Comparison of ENCODE assay signal across 18 cellular contexts in genomic region chr5:127830157-127830556, GRCh38.
"Had no signal": no experiment of that assay in that cellular context is flagged by ENCODE, and none has a peak within 500 bp of the region (broad histone marks: within the 10 kb centered on the region; RNA-seq: fewer than 3 reads in every experiment).

No MANE protein-coding gene starts in this region.

- H3K4me3 ChIP-seq: coronary artery, left lung, right atrium auricular region, suprapubic skin, transverse colon, uterus had no signal

- H3K4me1 Mint-ChIP-seq: activated CD4-positive, alpha-beta T cell treated with anti-CD3 and anti-CD28 coated beads, Interleukin-2, amount 10 ng/mL, durations not matched to agents 7 days and 5 days; stimulated activated naive CD8-positive, alpha-beta T cell treated with anti-CD3 and anti-CD28 coated beads, Interleukin-15, amount 100 ng/mL, for 72 hours had no signal

- ATAC-seq: activated T-cell treated with anti-CD3 and anti-CD28 coated beads, Interleukin-2, amount 50 U/mL, for 4 hours; left lung; stimulated activated naive CD8-positive, alpha-beta T cell treated with anti-CD3 and anti-CD28 coated beads, Interleukin-15, amount 100 ng/mL, for 72 hours had no signal

- H3K9me3 Mint-ChIP-seq: activated CD4-positive, alpha-beta T cell treated with anti-CD3 and anti-CD28 coated beads, Interleukin-2, amount 10 ng/mL, durations not matched to agents 7 days and 5 days; activated naive CD4-positive, alpha-beta T cell treated with anti-CD3 and anti-CD28 coated beads for 36 hours; activated T-cell treated with anti-CD3 and anti-CD28 coated beads, Interleukin-2, amount 50 U/mL, for 4 hours; stimulated activated naive CD8-positive, alpha-beta T cell treated with anti-CD3 and anti-CD28 coated beads, Interleukin-15, amount 100 ng/mL, for 72 hours; T-helper 1 cell treated with Interleukin-12 subunit alpha and Interleukin-12 subunit beta and Interleukin-4 antibody, amounts not matched to agents 30 μg/mL and 1 μg/mL, for 36 hours had no signal

- H3K27me3 Mint-ChIP-seq: progenitor cell of endocrine pancreas had no signal

- H3K4me1 ChIP-seq: left lung, right atrium auricular region, suprapubic skin, uterus had no signal

- H3K9me3 ChIP-seq: left lung, right atrium auricular region, suprapubic skin, transverse colon, uterus had no signal

- H3K27me3 ChIP-seq: left lung, right atrium auricular region, suprapubic skin, transverse colon, uterus had no signal

- H3K27ac Mint-ChIP-seq: activated CD4-positive, alpha-beta T cell treated with anti-CD3 and anti-CD28 coated beads, Interleukin-2, amount 10 ng/mL, durations not matched to agents 7 days and 5 days; activated naive CD4-positive, alpha-beta T cell treated with anti-CD3 and anti-CD28 coated beads for 36 hours; progenitor cell of endocrine pancreas; stimulated activated naive CD8-positive, alpha-beta T cell treated with anti-CD3 and anti-CD28 coated beads, Interleukin-15, amount 100 ng/mL, for 72 hours; T-helper 1 cell treated with Interleukin-12 subunit alpha and Interleukin-12 subunit beta and Interleukin-4 antibody, amounts not matched to agents 30 μg/mL and 1 μg/mL, for 36 hours had no signal

- DNase-seq: activated CD4-positive, alpha-beta T cell treated with anti-CD3 and anti-CD28 coated beads, Interleukin-2, amount 10 ng/mL, durations not matched to agents 7 days and 5 days; activated CD8-positive, alpha-beta memory T cell treated with anti-CD3 and anti-CD28 coated beads, Interleukin-2, amount 50 U/mL, for 4 hours; activated naive CD4-positive, alpha-beta T cell treated with anti-CD3 and anti-CD28 coated beads for 36 hours; activated T-cell treated with anti-CD3 and anti-CD28 coated beads, Interleukin-2, amount 50 U/mL, for 4 hours; erythroblast; hippocampal formation; kidney; left lung; midbrain; stimulated activated CD4-positive, alpha-beta T cell treated with anti-CD3 and anti-CD28 coated beads, Interleukin-2, amount 100 ng/mL, for 24 hours; stimulated activated naive CD8-positive, alpha-beta T cell treated with anti-CD3 and anti-CD28 coated beads, Interleukin-15, amount 100 ng/mL, for 72 hours; transverse colon; uterus had no signal

- H3K36me3 ChIP-seq: left lung, right atrium auricular region, suprapubic skin, transverse colon, uterus had no signal

- H3K27ac ChIP-seq: coronary artery, left lung, right atrium auricular region, suprapubic skin, transverse colon, uterus had no signal

- H3K4me3 Mint-ChIP-seq: activated CD4-positive, alpha-beta T cell treated with anti-CD3 and anti-CD28 coated beads, Interleukin-2, amount 10 ng/mL, durations not matched to agents 7 days and 5 days; activated naive CD4-positive, alpha-beta T cell treated with anti-CD3 and anti-CD28 coated beads for 36 hours; activated T-cell treated with anti-CD3 and anti-CD28 coated beads, Interleukin-2, amount 50 U/mL, for 4 hours; stimulated activated naive CD8-positive, alpha-beta T cell treated with anti-CD3 and anti-CD28 coated beads, Interleukin-15, amount 100 ng/mL, for 72 hours; T-helper 1 cell treated with Interleukin-12 subunit alpha and Interleukin-12 subunit beta and Interleukin-4 antibody, amounts not matched to agents 30 μg/mL and 1 μg/mL, for 36 hours had no signal
